Comparison of ENCODE assay signal across 6 cellular contexts in the genomic region with DNA sequence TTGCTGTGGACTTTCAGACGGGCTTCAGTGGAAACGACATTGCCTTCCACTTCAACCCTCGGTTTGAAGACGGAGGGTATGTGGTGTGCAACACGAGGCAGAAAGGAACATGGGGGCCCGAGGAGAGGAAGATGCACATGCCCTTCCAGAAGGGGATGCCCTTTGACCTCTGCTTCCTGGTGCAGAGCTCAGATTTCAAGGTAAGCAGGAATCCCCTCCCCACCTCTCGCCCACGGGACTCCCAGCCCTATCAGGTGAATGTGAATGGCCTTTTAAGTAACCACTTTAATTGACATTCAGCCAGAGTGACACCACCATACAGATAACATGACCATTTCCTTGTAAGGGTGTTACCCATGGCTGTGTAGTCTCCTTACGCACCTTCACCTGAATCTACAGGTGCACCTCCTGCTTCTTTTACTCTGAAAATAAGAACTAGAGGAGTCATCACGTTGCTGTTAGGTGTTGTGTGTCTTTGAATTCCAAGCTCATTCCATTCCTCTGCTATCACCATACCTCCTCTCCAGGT. TPM values are rescaled to one million over a fixed set of nuclear protein-coding genes. Genes with fewer than 3 reads are reported as not detected.
"Had no signal": no experiment of that assay in that cellular context is flagged by ENCODE, and none has a peak within 500 bp of the region (broad histone marks: within the 10 kb centered on the region; RNA-seq: fewer than 3 reads in every experiment).

No MANE protein-coding gene starts in this region.

RNA-seq across cellular contexts. Expression of a gene that starts 9.4 kb away (rescaled TPM):
- total RNA-seq: activated B cell treated with CpG ODN at 0.5 μM for 24 hours; activated CD4-positive, alpha-beta T cell treated with anti-CD3 and anti-CD28 coated beads for 36 hours; activated CD4-positive, alpha-beta T cell treated with anti-CD3 and anti-CD28 coated beads, Interleukin-2, amount 10 ng/mL, durations not matched to agents 24 days and 14 days; activated CD8-positive, alpha-beta memory T cell treated with anti-CD3 and anti-CD28 coated beads for 36 hours; activated CD8-positive, alpha-beta T cell treated with anti-CD3 and anti-CD28 coated beads for 36 hours; T-helper 17 cell had no signal
